ENCODE assay signal across 8 cellular contexts in the genomic region with DNA sequence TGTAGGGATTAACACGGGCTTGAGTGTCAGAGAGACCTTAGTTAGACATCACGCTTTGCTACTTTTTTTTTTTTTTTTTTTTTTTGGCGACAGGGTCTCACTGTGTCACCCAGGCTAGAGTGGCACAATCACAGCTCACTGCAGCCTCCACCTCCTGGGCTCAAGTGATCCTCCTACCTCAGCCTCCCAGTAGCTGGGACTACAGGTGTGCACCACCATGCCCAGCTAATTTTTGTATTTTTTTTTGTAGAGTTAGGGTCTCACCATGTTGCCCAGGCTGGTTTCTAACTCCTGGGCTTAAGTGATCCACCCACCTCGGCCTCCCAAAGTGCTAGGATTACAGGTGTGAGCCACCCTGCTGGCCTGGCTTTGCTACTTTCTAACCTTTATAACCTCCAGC. TPM values are rescaled to one million over a fixed set of nuclear protein-coding genes. Genes with fewer than 3 reads are reported as not detected.
DNase-seq lines count a peak whose midpoint lies in the region; ATAC-seq and TF ChIP-seq lines count a peak whose summit lies in the region.
"Not testable (repeated sequence)": the region's sequence is repeated elsewhere in the genome, so short reads cannot be mapped to it uniquely, and the experiment has no call there.
"Had no signal": no experiment of that assay in that cellular context is flagged by ENCODE, and none has a peak within 500 bp of the region (broad histone marks: within the 10 kb centered on the region; RNA-seq: fewer than 3 reads in every experiment).

No MANE protein-coding gene starts in this region.

- peaks cover 35% of the 10 kb centered on the region for H3K36me3 Mint-ChIP-seq in GM23338 (ENCODE audit: low read depth)
- H3K36me3 Mint-ChIP-seq in activated T-helper 2 cell treated with anti-CD3 and anti-CD28 coated beads, Interferon-gamma antibody, Interleukin-2, Interleukin-4, amounts not matched to agents 10 μg/mL and 5 μg/mL and 100 μg/mL, durations not matched to agents 14 hours and 24 hours and 36 hours (ENCODE audit: low read depth), result peaks cover 28% of the 10 kb centered on the region
- not testable (repeated sequence) for H3K36me3 Mint-ChIP-seq in natural killer cell

- H3K4me1 Mint-ChIP-seq in GM23338 (peaks cover 39% of the 10 kb centered on the region), natural killer cell (peaks cover 33 to 61% of the 10 kb centered on the region in 2 donors)
- H3K4me1 Mint-ChIP-seq in activated T-helper 2 cell treated with anti-CD3 and anti-CD28 coated beads, Interferon-gamma antibody, Interleukin-2, Interleukin-4, amounts not matched to agents 10 μg/mL and 5 μg/mL and 100 μg/mL, durations not matched to agents 14 hours and 24 hours and 36 hours (ENCODE audit: low read depth), result peaks cover 40% of the 10 kb centered on the region

- H3K4me3 ChIP-seq in GM23338 (peak overlapping the region; percentile 96), Panc1 (ENCODE audit: low read depth in 2 of 2, low read length in 2 of 2) (peak overlapping the region; percentile 85), upper lobe of right lung (peak overlapping the region; percentile 81)

- H3K9me3 Mint-ChIP-seq in GM23338; activated T-helper 2 cell treated with anti-CD3 and anti-CD28 coated beads, Interferon-gamma antibody, Interleukin-2, Interleukin-4, amounts not matched to agents 10 μg/mL and 5 μg/mL and 100 μg/mL, durations not matched to agents 14 hours and 24 hours and 36 hours; natural killer cell: not testable (repeated sequence)

- POLR2A ChIA-PET in Panc1 (lab: Charles Lee), result not testable (repeated sequence)

- peaks cover 15% of the 10 kb centered on the region; the same call in 1 of the 2 replicates for H4K20me1 ChIP-seq in GM23338 (replicated peaks; ENCODE audit: insufficient read depth)

- intact Hi-C loops in Panc1 (cut with micrococcal nuclease; ENCODE audit: unreplicated experiment); activated T-helper 2 cell treated with anti-CD3 and anti-CD28 coated beads, Interferon-gamma antibody, Interleukin-2, Interleukin-4, amounts not matched to agents 10 μg/mL and 5 μg/mL and 100 μg/mL, durations not matched to agents 14 hours and 24 hours and 36 hours (cut with micrococcal nuclease); upper lobe of right lung (cut with DNase I): not testable (repeated sequence)
- intact Hi-C loops in natural killer cell (cut with micrococcal nuclease), result loop anchor here (2.0 kb wide), 1 partner anchor 46 kb away; no protein-coding TSS in a partner anchor

- H3K27ac ChIP-seq in GM23338 (ENCODE audit: low read depth); upper lobe of right lung: not testable (repeated sequence)
- peak overlapping the region; percentile 93 for H3K27ac ChIP-seq in Panc1 (ENCODE audit: low read length)
- peak overlapping the region; percentile 66 for H3K27ac ChIP-seq in epithelial cell of prostate

- not testable (repeated sequence) for H3K27me3 ChIP-seq in GM23338 (ENCODE audit: insufficient read depth); Panc1 (ENCODE audit: control insufficient read depth, insufficient read depth, low read length); upper lobe of right lung

- H3K27ac Mint-ChIP-seq in GM23338; activated T-helper 2 cell treated with anti-CD3 and anti-CD28 coated beads, Interferon-gamma antibody, Interleukin-2, Interleukin-4, amounts not matched to agents 10 μg/mL and 5 μg/mL and 100 μg/mL, durations not matched to agents 14 hours and 24 hours and 36 hours: not testable (repeated sequence)
- H3K27ac Mint-ChIP-seq in natural killer cell, result peak overlapping the region in 1 of 2 donors; percentile 74

- peaks cover 54% of the 10 kb centered on the region for H3F3A ChIP-seq in GM23338 (replicated peaks; ENCODE audit: low read depth)

- H3K9me3 ChIP-seq in Panc1 (ENCODE audit: control insufficient read depth, insufficient read depth, low read depth, low read length); upper lobe of right lung: not testable (repeated sequence)

- TSS peak; percentile 71 for BruUV-seq in Panc1 (replicated peaks; lab: Mats Ljungman, UMichigan)

- peak overlapping the region; percentile 90 for H3K4me3 Mint-ChIP-seq in GM23338
- peak overlapping the region; percentile 87 for H3K4me3 Mint-ChIP-seq in activated T-helper 2 cell treated with anti-CD3 and anti-CD28 coated beads, Interferon-gamma antibody, Interleukin-2, Interleukin-4, amounts not matched to agents 10 μg/mL and 5 μg/mL and 100 μg/mL, durations not matched to agents 14 hours and 24 hours and 36 hours (ENCODE audit: low read depth)
- peak overlapping the region; percentile 78 for H3K4me3 Mint-ChIP-seq in natural killer cell

- ATAC-seq in GM23338, Panc1, natural killer cell, upper lobe of right lung: not testable (repeated sequence)

- peaks cover 17% of the 10 kb centered on the region for H3K27me3 Mint-ChIP-seq in GM23338 (ENCODE audit: insufficient read depth, low read depth, poor library complexity)
- H3K27me3 Mint-ChIP-seq in activated T-helper 2 cell treated with anti-CD3 and anti-CD28 coated beads, Interferon-gamma antibody, Interleukin-2, Interleukin-4, amounts not matched to agents 10 μg/mL and 5 μg/mL and 100 μg/mL, durations not matched to agents 14 hours and 24 hours and 36 hours (ENCODE audit: low read depth); natural killer cell (ENCODE audit: low read depth in 2 of 2): not testable (repeated sequence)

- not testable (repeated sequence) for H2AFZ ChIP-seq in GM23338

- TF ChIP-seq CTCF in GM23338 (conservative IDR thresholded peaks at IDR 0.05; ENCODE audit: low read depth in 2 of 2); Panc1 (IDR thresholded peaks at IDR 0.05); natural killer cell (IDR thresholded peaks at IDR 0.05); upper lobe of right lung (IDR thresholded peaks at IDR 0.05): not testable (repeated sequence)

- not testable (repeated sequence) for H3K9me2 ChIP-seq in GM23338 (ENCODE audit: insufficient read depth)

- in situ Hi-C loops in Panc1 (cut with HindIII; ENCODE audit: low pct_unique_long_range_greater_than_20kb, low sequenced_read_pairs), result not testable (repeated sequence)

- H3K4me1 ChIP-seq in GM23338 (ENCODE audit: insufficient read depth) (peaks cover 33% of the 10 kb centered on the region), Panc1 (ENCODE audit: control insufficient read depth, insufficient read depth, low read length) (peaks cover 17% of the 10 kb centered on the region), upper lobe of right lung (peaks cover 11% of the 10 kb centered on the region)

- CTCF ChIA-PET in Panc1 (lab: Charles Lee), result interaction anchor here (1.1 kb wide), 1 partner anchor 42 kb away, joined by 3 read pairs; no protein-coding TSS in a partner anchor

- not testable (repeated sequence) for DNase-seq in GM23338 (ENCODE audit: low spot score); Panc1 (ENCODE audit: low read depth, low spot score); activated T-helper 2 cell treated with anti-CD3 and anti-CD28 coated beads, Interferon-gamma antibody, Interleukin-2, Interleukin-4, amounts not matched to agents 10 μg/mL and 5 μg/mL and 100 μg/mL, durations not matched to agents 14 hours and 24 hours and 36 hours (ENCODE audit: low spot score); epithelial cell of prostate (ENCODE audit: low read depth, low spot score); natural killer cell; upper lobe of right lung

- H3K4me2 ChIP-seq in GM23338, result peak overlapping the region; percentile 94

- peaks cover 20% of the 10 kb centered on the region for H3K79me2 ChIP-seq in GM23338 (replicated peaks; ENCODE audit: insufficient read depth)

- not testable (repeated sequence) for H3K36me3 ChIP-seq in GM23338 (ENCODE audit: insufficient read depth); Panc1 (ENCODE audit: control insufficient read depth, insufficient read depth, low read length); upper lobe of right lung

RNA-seq across cellular contexts. Expression of a gene that starts 1.4 kb away (rescaled TPM):
- total RNA-seq in GM23338 (2014; rRNA removed; shearing (Covaris generic)), result 37.9 and 44.3 TPM in 2 replicates
- polyA plus RNA-seq in GM23338 (2016; fragmentation: Nextera tagmentation; extraction: Ambion mirVana), result 4.8 and 6.2 TPM in 2 replicates
- total RNA-seq in Panc1 (2021; ENCODE audit: unreplicated experiment) (16.6 TPM), natural killer cell (1 to 10 TPM; 5.5 to 7.4 (median 7.1) TPM), upper lobe of right lung (6.1 TPM)
- 17.6 TPM for polyA plus RNA-seq in Panc1 (2012; ENCODE audit: insufficient read length)
- total RNA-seq in activated T-helper 2 cell treated with anti-CD3 and anti-CD28 coated beads, Interferon-gamma antibody, Interleukin-2, Interleukin-4, amounts not matched to agents 10 μg/mL and 5 μg/mL and 100 μg/mL, durations not matched to agents 14 hours and 24 hours and 36 hours, result 13.4 TPM in 2 replicates

RNA-seq across cellular contexts. Expression of a gene that starts 10.8 kb away (rescaled TPM):
- total RNA-seq in GM23338 (2014; rRNA removed; shearing (Covaris generic)), result 12.0 and 16.1 TPM in 2 replicates
- polyA plus RNA-seq in GM23338 (2016; fragmentation: Nextera tagmentation; extraction: Ambion mirVana), result 10.8 and 12.7 TPM in 2 replicates
- 14.4 TPM for total RNA-seq in Panc1 (2021; ENCODE audit: unreplicated experiment)
- polyA plus RNA-seq in Panc1 (2012; ENCODE audit: insufficient read length), result 20.9 TPM
- 8.3 and 9.3 TPM in 2 replicates for total RNA-seq in activated T-helper 2 cell treated with anti-CD3 and anti-CD28 coated beads, Interferon-gamma antibody, Interleukin-2, Interleukin-4, amounts not matched to agents 10 μg/mL and 5 μg/mL and 100 μg/mL, durations not matched to agents 14 hours and 24 hours and 36 hours
- total RNA-seq in natural killer cell, result 1 to 10 TPM in 2 of 3 donors, under 1 TPM in 1; 0.70 to 1.4 (median 1.4) TPM
- total RNA-seq in upper lobe of right lung, result 4.5 TPM

RNA-seq across cellular contexts. Expression of a gene that starts 14.3 kb away (rescaled TPM):
- 0.21 and 0.35 TPM in 2 replicates for total RNA-seq in GM23338 (2014; rRNA removed; shearing (Covaris generic))
- 3.3 and 3.9 TPM in 2 replicates for polyA plus RNA-seq in GM23338 (2016; fragmentation: Nextera tagmentation; extraction: Ambion mirVana)
- 1.7 TPM for total RNA-seq in Panc1 (2021; ENCODE audit: unreplicated experiment)
- 1.8 TPM for polyA plus RNA-seq in Panc1 (2012; ENCODE audit: insufficient read length)
- total RNA-seq in activated T-helper 2 cell treated with anti-CD3 and anti-CD28 coated beads, Interferon-gamma antibody, Interleukin-2, Interleukin-4, amounts not matched to agents 10 μg/mL and 5 μg/mL and 100 μg/mL, durations not matched to agents 14 hours and 24 hours and 36 hours, result 169 and 173 TPM in 2 replicates
- 100 to 1,000 TPM; 196 to 210 (median 205) TPM for total RNA-seq in natural killer cell
- 8.6 TPM for total RNA-seq in upper lobe of right lung

RNA-seq across cellular contexts. Expression of a gene that starts 22.0 kb away (rescaled TPM):
- total RNA-seq in GM23338 (2014; rRNA removed; shearing (Covaris generic)), result not detected in 2 replicates
- polyA plus RNA-seq in GM23338 (2016; fragmentation: Nextera tagmentation; extraction: Ambion mirVana), result 3.5 and 7.3 TPM in 2 replicates
- total RNA-seq in Panc1 (2021; ENCODE audit: unreplicated experiment) (not detected), natural killer cell (1 to 10 TPM; 2.9 to 8.0 (median 7.2) TPM), upper lobe of right lung (not detected)
- polyA plus RNA-seq in Panc1 (2012; ENCODE audit: insufficient read length), result 1.2 TPM
- 3.4 and 4.3 TPM in 2 replicates for total RNA-seq in activated T-helper 2 cell treated with anti-CD3 and anti-CD28 coated beads, Interferon-gamma antibody, Interleukin-2, Interleukin-4, amounts not matched to agents 10 μg/mL and 5 μg/mL and 100 μg/mL, durations not matched to agents 14 hours and 24 hours and 36 hours
- total RNA-seq: gastroesophageal sphincter, sigmoid colon had no signal
- polyA plus RNA-seq: sigmoid colon had no signal

RNA-seq across cellular contexts. Expression of a gene that starts 26.3 kb away (rescaled TPM):
- 19.6 and 30.8 TPM in 2 replicates for total RNA-seq in GM23338 (2014; rRNA removed; shearing (Covaris generic))
- polyA plus RNA-seq in GM23338 (2016; fragmentation: Nextera tagmentation; extraction: Ambion mirVana), result 13.3 TPM in 2 replicates
- total RNA-seq in Panc1 (2021; ENCODE audit: unreplicated experiment) (52.6 TPM), natural killer cell (10 to 100 TPM; 43.0 to 55.3 (median 50.2) TPM), upper lobe of right lung (36.0 TPM)
- polyA plus RNA-seq in Panc1 (2012; ENCODE audit: insufficient read length), result 41.9 TPM
- 63.4 and 64.4 TPM in 2 replicates for total RNA-seq in activated T-helper 2 cell treated with anti-CD3 and anti-CD28 coated beads, Interferon-gamma antibody, Interleukin-2, Interleukin-4, amounts not matched to agents 10 μg/mL and 5 μg/mL and 100 μg/mL, durations not matched to agents 14 hours and 24 hours and 36 hours

Comparison
In these comparisons a context has a peak if more than half of its experiments do, and no peak if none do; other contexts are left out.
1. RNA of a gene that starts 14.3 kb away (total RNA-seq): 196 to 210 TPM in natural killer cell and 169 to 173 TPM in activated T-helper 2 cell treated with anti-CD3 and anti-CD28 coated beads, Interferon-gamma antibody, Interleukin-2, Interleukin-4, amounts not matched to agents 10 μg/mL and 5 μg/mL and 100 μg/mL, durations not matched to agents 14 hours and 24 hours and 36 hours; 8.6 TPM in upper lobe of right lung (single experiment), 1.7 TPM in Panc1 (single experiment) and 0.21 to 0.35 TPM in GM23338; every median in the first group is over 10 times any median in the second.
2. Peak in every context shown above with its lines, with median percentiles within 50 percentile points of each other: H3K4me3 ChIP-seq and H3K4me3 Mint-ChIP-seq.